In the genomic region with DNA sequence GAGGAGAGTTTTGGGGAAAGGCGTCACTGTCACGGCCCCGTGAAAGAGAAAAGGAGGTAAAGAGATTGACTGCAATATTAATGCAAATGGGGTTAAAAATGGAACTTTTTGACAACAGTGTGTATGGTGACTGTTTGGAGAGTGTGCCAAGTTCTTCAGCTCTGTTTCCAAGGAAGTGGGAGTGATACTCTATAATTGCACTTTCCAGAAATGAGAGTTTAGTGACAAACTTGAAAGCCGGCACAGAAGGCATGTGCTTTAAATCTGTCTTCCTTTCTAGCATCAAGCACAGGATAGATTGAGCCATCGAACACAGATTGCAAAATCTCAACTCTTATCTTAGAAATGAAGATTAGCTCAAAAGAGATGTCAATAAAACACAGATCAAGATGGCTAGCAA, we compare ENCODE assay signal across 34 cellular contexts. TPM values are rescaled to one million over a fixed set of nuclear protein-coding genes. Genes with fewer than 3 reads are reported as not detected.
DNase-seq lines count a peak whose midpoint lies in the region; ATAC-seq, FAIRE-seq and TF ChIP-seq lines count a peak whose summit lies in the region.
"Had no signal": no experiment of that assay in that cellular context is flagged by ENCODE, and none has a peak within 500 bp of the region (broad histone marks: within the 10 kb centered on the region; RNA-seq: fewer than 3 reads in every experiment).

No MANE protein-coding gene starts in this region.

- peak; percentile 30 for ATAC-seq in Right ventricle myocardium inferior
- peak; percentile 16 for ATAC-seq in left lobe of liver
- ATAC-seq in upper lobe of right lung = peak; percentile 39
- ATAC-seq in activated T-cell treated with anti-CD3 and anti-CD28 coated beads, Interleukin-2, amount 50 U/mL, for 72 hours (replicated peaks in 1 of 2) = no peak
- ATAC-seq: gastroesophageal sphincter had no signal

- no peaks in the 10 kb centered on the region for H3K9me3 ChIP-seq in upper lobe of right lung
- H3K9me3 ChIP-seq: esophagus muscularis mucosa, gastroesophageal sphincter, SK-N-SH had no signal

- no peaks in the 10 kb centered on the region for H3K27me3 ChIP-seq in upper lobe of right lung
- H3K27me3 ChIP-seq: gastroesophageal sphincter, neural progenitor cell had no signal

- H3K9me3 Mint-ChIP-seq in activated T-cell treated with anti-CD3 and anti-CD28 coated beads, Interleukin-2, amount 50 U/mL, for 72 hours = no peaks in the 10 kb centered on the region
- H3K9me3 Mint-ChIP-seq: activated B cell treated with CpG ODN at 0.5 μM for 24 hours; activated CD4-positive, alpha-beta T cell treated with anti-CD3 and anti-CD28 coated beads, Interleukin-2, amount 10 ng/mL, durations not matched to agents 7 days and 5 days; activated naive CD8-positive, alpha-beta T cell treated with anti-CD3 and anti-CD28 coated beads, Interleukin-2, amount 10 ng/mL, durations not matched to agents 7 days and 5 days; CD4-positive, alpha-beta T cell; H9; neural progenitor cell; T-helper 1 cell treated with Interleukin-12 subunit alpha and Interleukin-12 subunit beta and Interleukin-4 antibody, amounts not matched to agents 30 μg/mL and 1 μg/mL, for 36 hours had no signal

- peaks cover 35% of the 10 kb centered on the region for H3K27me3 Mint-ChIP-seq in activated T-cell treated with anti-CD3 and anti-CD28 coated beads, Interleukin-2, amount 50 U/mL, for 72 hours (ENCODE audit: low read depth)

- H3K4me1 Mint-ChIP-seq in activated T-cell treated with anti-CD3 and anti-CD28 coated beads, Interleukin-2, amount 50 U/mL, for 72 hours (ENCODE audit: low read depth) = no peaks in the 10 kb centered on the region
- H3K4me1 Mint-ChIP-seq: activated B cell treated with CpG ODN at 0.5 μM for 24 hours; activated CD4-positive, alpha-beta T cell treated with anti-CD3 and anti-CD28 coated beads, Interleukin-2, amount 10 ng/mL, durations not matched to agents 7 days and 5 days; activated naive CD8-positive, alpha-beta T cell treated with anti-CD3 and anti-CD28 coated beads, Interleukin-2, amount 10 ng/mL, durations not matched to agents 7 days and 5 days had no signal

- no peak overlapping the region for H3K27ac Mint-ChIP-seq in activated T-cell treated with anti-CD3 and anti-CD28 coated beads, Interleukin-2, amount 50 U/mL, for 72 hours
- H3K27ac Mint-ChIP-seq: activated B cell treated with CpG ODN at 0.5 μM for 24 hours; activated CD4-positive, alpha-beta T cell treated with anti-CD3 and anti-CD28 coated beads, Interleukin-2, amount 10 ng/mL, durations not matched to agents 7 days and 5 days; activated naive CD8-positive, alpha-beta T cell treated with anti-CD3 and anti-CD28 coated beads, Interleukin-2, amount 10 ng/mL, durations not matched to agents 7 days and 5 days; CD4-positive, alpha-beta T cell; H9; neural progenitor cell; T-helper 1 cell treated with Interleukin-12 subunit alpha and Interleukin-12 subunit beta and Interleukin-4 antibody, amounts not matched to agents 30 μg/mL and 1 μg/mL, for 36 hours had no signal

- H3K4me3 ChIP-seq in upper lobe of right lung = no peak overlapping the region
- H3K4me3 ChIP-seq: esophagus muscularis mucosa, gastroesophageal sphincter, neural progenitor cell had no signal

- no peak overlapping the region for H3K4me3 Mint-ChIP-seq in activated T-cell treated with anti-CD3 and anti-CD28 coated beads, Interleukin-2, amount 50 U/mL, for 72 hours
- H3K4me3 Mint-ChIP-seq: activated B cell treated with CpG ODN at 0.5 μM for 24 hours; activated CD4-positive, alpha-beta T cell treated with anti-CD3 and anti-CD28 coated beads, Interleukin-2, amount 10 ng/mL, durations not matched to agents 7 days and 5 days; activated naive CD8-positive, alpha-beta T cell treated with anti-CD3 and anti-CD28 coated beads, Interleukin-2, amount 10 ng/mL, durations not matched to agents 7 days and 5 days; CD4-positive, alpha-beta T cell; H9; neural progenitor cell; T-helper 1 cell treated with Interleukin-12 subunit alpha and Interleukin-12 subunit beta and Interleukin-4 antibody, amounts not matched to agents 30 μg/mL and 1 μg/mL, for 36 hours had no signal

- H3K36me3 ChIP-seq in upper lobe of right lung = no peaks in the 10 kb centered on the region
- H3K36me3 ChIP-seq: esophagus muscularis mucosa, gastroesophageal sphincter, neural progenitor cell had no signal

- no peak for TF ChIP-seq CTCF in upper lobe of right lung (IDR thresholded peaks at IDR 0.05)

- peak overlapping the region; percentile 23 for H3K27ac ChIP-seq in cingulate gyrus (ENCODE audit: low read depth, low read length)
- no peak overlapping the region for H3K27ac ChIP-seq in upper lobe of right lung
- H3K27ac ChIP-seq: esophagus muscularis mucosa, gastroesophageal sphincter, neural progenitor cell, parathyroid adenoma had no signal

- intact Hi-C loops in Right ventricle myocardium inferior (cut with DNase I) = no loop called here
- intact Hi-C loops in cardiac septum (cut with DNase I) = no loop called here
- intact Hi-C loops in upper lobe of right lung (cut with DNase I) = no loop called here

- no peaks in the 10 kb centered on the region for H3K4me1 ChIP-seq in upper lobe of right lung
- H3K4me1 ChIP-seq: esophagus muscularis mucosa, gastroesophageal sphincter, parathyroid adenoma had no signal

- DNase-seq in Right ventricle myocardium inferior (ENCODE audit: missing footprints) (no peak), cardiac septum (ENCODE audit: low spot score) (no peak), left lobe of liver (ENCODE audit: low spot score) (no peak), upper lobe of right lung (no peak), DMS153 treated with DMSO at 0.1 percent for 48 hours (lab: John Stamatoyannopoulos, UW; ENCODE audit: unreplicated experiment) (no peak), GM12891 (ENCODE audit: insufficient read length, low spot score) (no peak)
- DNase-seq in activated T-cell treated with anti-CD3 and anti-CD28 coated beads, Interleukin-2, amount 50 U/mL, for 72 hours = no peak
- DNase-seq: 8988T; activated B cell treated with CpG ODN at 0.5 μM for 24 hours; activated CD4-positive, alpha-beta T cell treated with anti-CD3 and anti-CD28 coated beads, Interleukin-2, amount 10 ng/mL, durations not matched to agents 7 days and 5 days; activated gamma-delta T cell treated with Interleukin-2 at 50 U/mL for 16 hours; activated naive CD8-positive, alpha-beta T cell treated with anti-CD3 and anti-CD28 coated beads, Interleukin-2, amount 10 ng/mL, durations not matched to agents 7 days and 5 days; activated T-cell treated with anti-CD3 and anti-CD28 coated beads, Interleukin-2, amount 50 U/mL, for 1 hour; AML-193; CD4-positive, alpha-beta T cell; dermis blood vessel endothelial cell; H9; Kasumi-1; mesenchymal stem cell; MV-4-11; NCI-H1436; NCI-H2081 treated with DMSO at 0.1 percent for 48 hours; NCI-H2227 treated with DMSO at 0.1 percent for 48 hours; NCI-H526; OCI-M1; SK-N-SH; trophoblast cell had no signal

- no peaks in the 10 kb centered on the region for H3K36me3 Mint-ChIP-seq in activated T-cell treated with anti-CD3 and anti-CD28 coated beads, Interleukin-2, amount 50 U/mL, for 72 hours (ENCODE audit: insufficient read depth in 2 of 2)
- H3K36me3 Mint-ChIP-seq: activated naive CD8-positive, alpha-beta T cell treated with anti-CD3 and anti-CD28 coated beads, Interleukin-2, amount 10 ng/mL, durations not matched to agents 7 days and 5 days; neural progenitor cell had no signal

- FAIRE-seq in GM12891 (lab: Jason Lieb, UNC) = no peak
- FAIRE-seq: endometrium had no signal

- no peak for TF ChIP-seq POLR2A in GM12891 (IDR thresholded peaks at IDR 0.05; ENCODE audit: low read depth, low read length)

TF ChIP-seq in GM12891, 5 proteins besides CTCF, POLR2A, EP300 and RAD21:
- TF ChIP-seq POLR2AphosphoS5 (IDR thresholded peaks at IDR 0.05; ENCODE audit: low read depth, low read length) (no peak), SPI1 (IDR thresholded peaks at IDR 0.05; ENCODE audit: low read depth, low read length) (no peak), POU2F2 (IDR thresholded peaks at IDR 0.05; ENCODE audit: low read depth, low read length) (no peak), PAX5 (IDR thresholded peaks at IDR 0.05; ENCODE audit: insufficient read depth, low read length, severe bottlenecking) (no peak), TAF1 (IDR thresholded peaks at IDR 0.05; ENCODE audit: low read depth, low read length) (no peak)

RNA-seq across cellular contexts. Expression of gene SNRPA1, which starts 51.9 kb away (rescaled TPM):
- total RNA-seq in Right ventricle myocardium inferior (30.4 TPM), cardiac septum (26.0 TPM), left lobe of liver (22.2 TPM), upper lobe of right lung (40.7 TPM)
- 93.7 TPM for polyA plus RNA-seq in GM12891 (2012; ENCODE audit: low read depth, missing spikeins)
- 100 to 1,000 TPM; 132 to 141 TPM for total RNA-seq in activated T-cell treated with anti-CD3 and anti-CD28 coated beads, Interleukin-2, amount 50 U/mL, for 72 hours

Comparison
In these comparisons a context has a peak if more than half of its experiments do, and no peak if none do; other contexts are left out.
1. ATAC-seq: peak in Right ventricle myocardium inferior (single experiment), left lobe of liver (single experiment) and upper lobe of right lung (single experiment); none in activated T-cell treated with anti-CD3 and anti-CD28 coated beads, Interleukin-2, amount 50 U/mL, for 72 hours (0 of 2).